Comparison of ENCODE assay signal across 10 cellular contexts in genomic region chr1:229231754-229232119, GRCh38. TPM values are rescaled to one million over a fixed set of nuclear protein-coding genes. Genes with fewer than 3 reads are reported as not detected.
A peak's percentile ranks its signal among the peaks of the same experiment; 100 is the strongest.
DNase-seq lines count a peak whose midpoint lies in the region; ATAC-seq and TF ChIP-seq lines count a peak whose summit lies in the region.
"Had no signal": no experiment of that assay in that cellular context is flagged by ENCODE, and none has a peak within 500 bp of the region (broad histone marks: within the 10 kb centered on the region; RNA-seq: fewer than 3 reads in every experiment).

No MANE protein-coding gene starts in this region.

- H3K4me1 ChIP-seq in hepatocyte (ENCODE audit: insufficient read depth): peaks cover 32% of the 10 kb centered on the region
- H3K4me1 ChIP-seq in tibial nerve: peaks cover 0 to 61% (median 38%) of the 10 kb centered on the region in 4 donors
- peaks cover 0 to 14% of the 10 kb centered on the region in 2 donors for H3K4me1 ChIP-seq in uterus

- H3K4me3 ChIP-seq in hepatocyte (no peak overlapping the region), tibial nerve (no peak overlapping the region), uterus (no peak overlapping the region)

- no peak for TF ChIP-seq EP300 in tibial nerve (IDR thresholded peaks at IDR 0.05)

- WGBS in hepatocyte (ENCODE audit: low lambda C conversion rate, missing lambda C conversion rate): 85% methylated on average over 2 of the region's 3 CpGs
- 80% methylated on average over 3 of the region's 3 CpGs for WGBS in tibial nerve, 2 donors

- no peaks in the 10 kb centered on the region for H3K79me2 ChIP-seq in hepatocyte

- H2AFZ ChIP-seq in hepatocyte: no peak overlapping the region

- H3K9me3 ChIP-seq in T-helper 17 cell (ENCODE audit: control insufficient read depth, low read length, poor library complexity, severe bottlenecking): no peaks in the 10 kb centered on the region
- no peaks in the 10 kb centered on the region for H3K9me3 ChIP-seq in hepatocyte (ENCODE audit: low read depth)
- H3K9me3 ChIP-seq in tibial nerve: no peaks in the 10 kb centered on the region
- H3K9me3 ChIP-seq in uterus: no peaks in the 10 kb centered on the region

- no peaks in the 10 kb centered on the region for H3K9me2 ChIP-seq in hepatocyte (replicated peaks; ENCODE audit: insufficient read depth)

- H3K4me1 Mint-ChIP-seq in T-helper 17 cell: peaks cover 4% of the 10 kb centered on the region

- DNase-seq in NCI-H82 (lab: John Stamatoyannopoulos, UW) (peak; percentile 15), NCI-H82 treated with DMSO at 0.1 percent for 48 hours (lab: John Stamatoyannopoulos, UW; ENCODE audit: unreplicated experiment) (no peak), T-helper 17 cell (no peak), hepatocyte (ENCODE audit: low spot score) (no peak), tibial nerve (ENCODE audit: low spot score in 2 of 2) (no peak), NOMO-1 treated with DMSO at 0.1 percent for 48 hours (lab: John Stamatoyannopoulos, UW; ENCODE audit: unreplicated experiment) (no peak), uterus (no peak), SKM-1 (lab: John Stamatoyannopoulos, UW; ENCODE audit: unreplicated experiment) (no peak)
- DNase-seq: natural killer cell, small intestine had no signal

- intact Hi-C loops in uterus (cut with DNase I; ENCODE audit: low total_unique reads): no loop called here

- TF ChIP-seq POLR2A in tibial nerve (IDR thresholded peaks at IDR 0.05) (no peak), uterus (IDR thresholded peaks at IDR 0.05) (no peak)

- H4K20me1 ChIP-seq in hepatocyte (ENCODE audit: insufficient read depth, poor library complexity, severe bottlenecking): no peaks in the 10 kb centered on the region

- TF ChIP-seq CTCF in hepatocyte (IDR thresholded peaks at IDR 0.05; ENCODE audit: poor library complexity) (no peak), tibial nerve (IDR thresholded peaks at IDR 0.05) (peak in 3 of 5 experiments; percentile 6 to 36 (median 31)), uterus (IDR thresholded peaks at IDR 0.05) (no peak)

- ATAC-seq in T-helper 17 cell: no peak
- ATAC-seq: natural killer cell had no signal

- no peak overlapping the region for H3K4me3 Mint-ChIP-seq in T-helper 17 cell
- H3K4me3 Mint-ChIP-seq: natural killer cell had no signal

- no peaks in the 10 kb centered on the region for H3K27me3 ChIP-seq in hepatocyte
- no peaks in the 10 kb centered on the region for H3K27me3 ChIP-seq in tibial nerve
- no peaks in the 10 kb centered on the region for H3K27me3 ChIP-seq in uterus

- H3K27me3 Mint-ChIP-seq in T-helper 17 cell: peaks cover 29% of the 10 kb centered on the region

- H3K4me2 ChIP-seq in hepatocyte: no peak overlapping the region

- no peaks in the 10 kb centered on the region for H3K36me3 Mint-ChIP-seq in T-helper 17 cell (ENCODE audit: low read depth)
- H3K36me3 Mint-ChIP-seq: natural killer cell had no signal

- H3K27ac ChIP-seq in hepatocyte (peak overlapping the region; percentile 87), tibial nerve (peak overlapping the region; percentile 60 to 90 (median 74)), uterus (no peak overlapping the region)

- H3K36me3 ChIP-seq in hepatocyte (replicated peaks; ENCODE audit: insufficient read depth, low read depth) (no peaks in the 10 kb centered on the region), tibial nerve (no peaks in the 10 kb centered on the region), uterus (no peaks in the 10 kb centered on the region)

- peak overlapping the region; percentile 53 for H3K27ac Mint-ChIP-seq in T-helper 17 cell
- H3K27ac Mint-ChIP-seq: natural killer cell had no signal

RNA-seq across cellular contexts. Expression of gene RAB4A, which starts 39.2 kb away (rescaled TPM):
- total RNA-seq in T-helper 17 cell (10 to 100 TPM; 34.3 to 47.2 TPM), hepatocyte (41.7 and 47.7 TPM in 2 replicates), tibial nerve (10 to 100 TPM; 16.2 to 41.3 (median 31.2) TPM), uterus (10 to 100 TPM; 31.5 to 49.2 (median 39.9) TPM)
- 45.4 and 54.3 TPM in 2 replicates for polyA plus RNA-seq in hepatocyte

Comparison
In these comparisons a context has a peak if more than half of its experiments do, and no peak if none do; other contexts are left out.
1. H3K27ac ChIP-seq: peak in hepatocyte (single experiment) and tibial nerve (4 of 4); none in uterus (0 of 2).
2. CTCF ChIP-seq: peak in tibial nerve (3 of 5); none in hepatocyte (single experiment) and uterus (0 of 4).